Comparison of ENCODE assay signal across 33 cellular contexts in the genomic region with DNA sequence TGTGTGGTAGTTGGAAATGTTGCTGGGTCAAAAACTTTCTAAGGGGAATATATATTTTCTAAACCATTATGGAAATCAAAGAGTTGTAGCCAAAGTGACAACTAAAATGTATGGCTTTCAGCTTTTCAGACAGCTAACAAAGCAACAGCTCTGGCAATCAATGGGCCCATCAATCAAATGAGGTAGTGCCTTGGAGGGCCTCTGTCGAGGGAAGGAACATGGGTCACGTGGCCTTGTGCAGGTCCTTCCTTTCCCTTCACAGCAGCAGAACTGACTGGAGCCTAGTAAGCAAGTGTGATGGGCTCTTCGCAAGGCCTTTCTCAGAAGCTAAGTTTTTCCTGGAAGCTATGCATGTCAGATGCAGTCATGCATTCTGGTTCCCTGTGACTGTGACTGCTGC. TPM values are rescaled to one million over a fixed set of nuclear protein-coding genes. Genes with fewer than 3 reads are reported as not detected.
"Had no signal": no experiment of that assay in that cellular context is flagged by ENCODE, and none has a peak within 500 bp of the region (broad histone marks: within the 10 kb centered on the region; RNA-seq: fewer than 3 reads in every experiment).

No MANE protein-coding gene starts in this region.

- DNase-seq: activated B cell treated with CpG ODN at 0.5 μM for 24 hours; activated CD4-positive, alpha-beta T cell treated with anti-CD3 and anti-CD28 coated beads, Interleukin-2, amount 50 U/mL, for 1 hour; activated CD8-positive, alpha-beta T cell treated with anti-CD3 and anti-CD28 coated beads for 36 hours; activated gamma-delta T cell treated with Interleukin-2 at 50 U/mL for 16 hours; activated naive CD4-positive, alpha-beta T cell treated with anti-CD3 and anti-CD28 coated beads, Interleukin-2, amount 50 U/mL, for 16 hours; activated T-cell treated with anti-CD3 and anti-CD28 coated beads, Interleukin-2, amount 50 U/mL, for 4 hours; amniotic stem cell; brain microvascular endothelial cell; caudate nucleus; cortex of kidney; effector memory CD8-positive, alpha-beta T cell; head of caudate nucleus; hypothalamus; immature natural killer cell; kidney; left colon; mammary epithelial cell; naive B cell; nephron progenitor cell; stimulated activated CD4-positive, alpha-beta T cell treated with anti-CD3 and anti-CD28 coated beads, Interleukin-4, amount 100 ng/mL, for 24 hours; stimulated activated naive CD8-positive, alpha-beta T cell treated with anti-CD3 and anti-CD28 coated beads, Interleukin-15, amount 100 ng/mL, for 72 hours; substantia nigra; T-helper 17 cell; T1000 had no signal

- FAIRE-seq: astrocyte, endothelial cell of umbilical vein, kidney had no signal

- H3K4me1 ChIP-seq: vagina had no signal

- H3K36me3 ChIP-seq: brain microvascular endothelial cell, vagina had no signal

- H3K4me1 Mint-ChIP-seq: activated T-helper 17 cell treated with anti-CD3 and anti-CD28 coated beads, Interleukin-2, amount 50 U/mL, for 72 hours; immature natural killer cell; mesothelial cell of epicardium; stimulated activated effector memory CD8-positive, alpha-beta T cell treated with anti-CD3 and anti-CD28 coated beads, Interleukin-12 subunit alpha, Interleukin-12 subunit beta, amount 100 ng/mL, for 72 hours had no signal

- H3K27me3 ChIP-seq: brain microvascular endothelial cell, vagina had no signal

- H3K27me3 Mint-ChIP-seq: activated B cell treated with CpG ODN at 0.5 μM for 24 hours, type B pancreatic cell had no signal

- H3K36me3 Mint-ChIP-seq: immature natural killer cell; mesothelial cell of epicardium; naive B cell; stimulated activated effector memory CD8-positive, alpha-beta T cell treated with anti-CD3 and anti-CD28 coated beads, Interleukin-12 subunit alpha, Interleukin-12 subunit beta, amount 100 ng/mL, for 72 hours; type B pancreatic cell had no signal

- H3K27ac ChIP-seq: brain microvascular endothelial cell, skin epidermis, vagina had no signal

- ATAC-seq: activated CD8-positive, alpha-beta T cell treated with anti-CD3 and anti-CD28 coated beads for 36 hours; activated T-cell treated with anti-CD3 and anti-CD28 coated beads, Interleukin-2, amount 50 U/mL, for 4 hours; activated T-helper 17 cell treated with anti-CD3 and anti-CD28 coated beads, Interleukin-2, amount 50 U/mL, for 72 hours; effector memory CD8-positive, alpha-beta T cell; left colon; sciatic nerve; stimulated activated effector memory CD8-positive, alpha-beta T cell treated with anti-CD3 and anti-CD28 coated beads, Interleukin-12 subunit alpha, Interleukin-12 subunit beta, amount 100 ng/mL, for 72 hours; stimulated activated naive CD8-positive, alpha-beta T cell treated with anti-CD3 and anti-CD28 coated beads, Interleukin-15, amount 100 ng/mL, for 72 hours; T-helper 17 cell had no signal

- H3K4me3 ChIP-seq: skin epidermis, vagina had no signal

- H3K27ac Mint-ChIP-seq: activated B cell treated with CpG ODN at 0.5 μM for 24 hours; activated CD8-positive, alpha-beta T cell treated with anti-CD3 and anti-CD28 coated beads for 36 hours; activated T-helper 17 cell treated with anti-CD3 and anti-CD28 coated beads, Interleukin-2, amount 50 U/mL, for 72 hours; effector memory CD8-positive, alpha-beta T cell; immature natural killer cell; mesothelial cell of epicardium; naive B cell; nephron progenitor cell; stimulated activated effector memory CD8-positive, alpha-beta T cell treated with anti-CD3 and anti-CD28 coated beads, Interleukin-12 subunit alpha, Interleukin-12 subunit beta, amount 100 ng/mL, for 72 hours; T-helper 17 cell; type B pancreatic cell had no signal

- H3K4me3 Mint-ChIP-seq: activated B cell treated with CpG ODN at 0.5 μM for 24 hours; activated CD8-positive, alpha-beta T cell treated with anti-CD3 and anti-CD28 coated beads for 36 hours; activated T-cell treated with anti-CD3 and anti-CD28 coated beads, Interleukin-2, amount 50 U/mL, for 4 hours; activated T-helper 17 cell treated with anti-CD3 and anti-CD28 coated beads, Interleukin-2, amount 50 U/mL, for 72 hours; effector memory CD8-positive, alpha-beta T cell; immature natural killer cell; mesothelial cell of epicardium; naive B cell; nephron progenitor cell; stimulated activated effector memory CD8-positive, alpha-beta T cell treated with anti-CD3 and anti-CD28 coated beads, Interleukin-12 subunit alpha, Interleukin-12 subunit beta, amount 100 ng/mL, for 72 hours; stimulated activated naive CD8-positive, alpha-beta T cell treated with anti-CD3 and anti-CD28 coated beads, Interleukin-15, amount 100 ng/mL, for 72 hours; T-helper 17 cell; type B pancreatic cell had no signal

- H3K9me3 Mint-ChIP-seq: activated B cell treated with CpG ODN at 0.5 μM for 24 hours; activated CD8-positive, alpha-beta T cell treated with anti-CD3 and anti-CD28 coated beads for 36 hours; activated T-cell treated with anti-CD3 and anti-CD28 coated beads, Interleukin-2, amount 50 U/mL, for 4 hours; activated T-helper 17 cell treated with anti-CD3 and anti-CD28 coated beads, Interleukin-2, amount 50 U/mL, for 72 hours; effector memory CD8-positive, alpha-beta T cell; mesothelial cell of epicardium; naive B cell; nephron progenitor cell; stimulated activated effector memory CD8-positive, alpha-beta T cell treated with anti-CD3 and anti-CD28 coated beads, Interleukin-12 subunit alpha, Interleukin-12 subunit beta, amount 100 ng/mL, for 72 hours; stimulated activated naive CD8-positive, alpha-beta T cell treated with anti-CD3 and anti-CD28 coated beads, Interleukin-15, amount 100 ng/mL, for 72 hours; type B pancreatic cell had no signal

- H3K9me3 ChIP-seq: vagina had no signal

RNA-seq across cellular contexts. Expression of gene FAXC, which starts 17.9 kb away (rescaled TPM):
- total RNA-seq: activated B cell treated with CpG ODN at 0.5 μM for 24 hours; activated CD8-positive, alpha-beta T cell treated with anti-CD3 and anti-CD28 coated beads for 36 hours; activated T-cell treated with anti-CD3 and anti-CD28 coated beads, Interleukin-2, amount 50 U/mL, for 4 hours; T-helper 17 cell had no signal
- polyA plus RNA-seq: immature natural killer cell had no signal
